14 cellular contexts compared by ENCODE assay signal in genomic region chr15:34732430-34732829, GRCh38. TPM values are rescaled to one million over a fixed set of nuclear protein-coding genes. Genes with fewer than 3 reads are reported as not detected.
"Had no signal": no experiment of that assay in that cellular context is flagged by ENCODE, and none has a peak within 500 bp of the region (broad histone marks: within the 10 kb centered on the region; RNA-seq: fewer than 3 reads in every experiment).

No MANE protein-coding gene starts in this region.

- H2AFZ ChIP-seq: hepatocyte, neural progenitor cell, parathyroid adenoma had no signal

- DNase-seq: activated CD4-positive, alpha-beta T cell treated with anti-CD3 and anti-CD28 coated beads, Interleukin-2, amount 50 U/mL, for 1 hour; activated CD4-positive, CD25-positive, alpha-beta regulatory T cell; activated effector memory CD4-positive, alpha-beta T cell treated with Interleukin-2 at 50 U/mL for 16 hours; activated T-cell treated with anti-CD3 and anti-CD28 coated beads, Interleukin-2, amount 50 U/mL, for 24 hours; body of pancreas; effector memory CD8-positive, alpha-beta T cell; kidney; left ventricle myocardium superior; stimulated activated CD4-positive, alpha-beta T cell treated with anti-CD3 and anti-CD28 coated beads, Interleukin-4, amount 100 ng/mL, for 1 hour; testis had no signal

- H3K9me3 ChIP-seq: body of pancreas, testis had no signal

- H3K27me3 ChIP-seq: body of pancreas, hepatocyte, neural progenitor cell, testis had no signal

- H3K9ac ChIP-seq: neural progenitor cell, parathyroid adenoma had no signal

- H3K4me1 ChIP-seq: body of pancreas, neural progenitor cell, parathyroid adenoma, testis had no signal

- H3K4me2 ChIP-seq: hepatocyte, neural progenitor cell had no signal

- H3K4me3 ChIP-seq: body of pancreas, hepatocyte, neural progenitor cell, testis had no signal

- H3K36me3 ChIP-seq: neural progenitor cell had no signal

- H3K27ac ChIP-seq: body of pancreas, hepatocyte, neural progenitor cell, parathyroid adenoma, testis had no signal

RNA-seq across cellular contexts. Expression of gene GJD2, which starts 22.4 kb away (rescaled TPM):
- polyA plus RNA-seq: hepatocyte, urinary bladder had no signal
